11 cellular contexts compared by ENCODE assay signal in genomic region chr1:98018074-98018473, GRCh38.
"Had no signal": no experiment of that assay in that cellular context is flagged by ENCODE, and none has a peak within 500 bp of the region (broad histone marks: within the 10 kb centered on the region; RNA-seq: fewer than 3 reads in every experiment).

No MANE protein-coding gene starts in this region.

- H3K4me2 ChIP-seq: GM23338 had no signal

- H3K36me3 ChIP-seq: HAP-1 had no signal

- H3K4me3 ChIP-seq: GM23248, GM23338, HAP-1 had no signal

- FAIRE-seq: H1, H54 had no signal

- ATAC-seq: GM23338, HCT116 had no signal

- H3K9me3 ChIP-seq: HAP-1 had no signal

- H3K27ac ChIP-seq: GM23248 had no signal

- DNase-seq: GM23248, GOT3, H7, H9, HCEC 1CT, HFFc6 had no signal

- H3K9ac ChIP-seq: GM23248 had no signal

- H3K4me1 ChIP-seq: HAP-1 had no signal

- H2AFZ ChIP-seq: GM23248, GM23338 had no signal
